Comparison of ENCODE assay signal across 1 cellular context in the genomic region with DNA sequence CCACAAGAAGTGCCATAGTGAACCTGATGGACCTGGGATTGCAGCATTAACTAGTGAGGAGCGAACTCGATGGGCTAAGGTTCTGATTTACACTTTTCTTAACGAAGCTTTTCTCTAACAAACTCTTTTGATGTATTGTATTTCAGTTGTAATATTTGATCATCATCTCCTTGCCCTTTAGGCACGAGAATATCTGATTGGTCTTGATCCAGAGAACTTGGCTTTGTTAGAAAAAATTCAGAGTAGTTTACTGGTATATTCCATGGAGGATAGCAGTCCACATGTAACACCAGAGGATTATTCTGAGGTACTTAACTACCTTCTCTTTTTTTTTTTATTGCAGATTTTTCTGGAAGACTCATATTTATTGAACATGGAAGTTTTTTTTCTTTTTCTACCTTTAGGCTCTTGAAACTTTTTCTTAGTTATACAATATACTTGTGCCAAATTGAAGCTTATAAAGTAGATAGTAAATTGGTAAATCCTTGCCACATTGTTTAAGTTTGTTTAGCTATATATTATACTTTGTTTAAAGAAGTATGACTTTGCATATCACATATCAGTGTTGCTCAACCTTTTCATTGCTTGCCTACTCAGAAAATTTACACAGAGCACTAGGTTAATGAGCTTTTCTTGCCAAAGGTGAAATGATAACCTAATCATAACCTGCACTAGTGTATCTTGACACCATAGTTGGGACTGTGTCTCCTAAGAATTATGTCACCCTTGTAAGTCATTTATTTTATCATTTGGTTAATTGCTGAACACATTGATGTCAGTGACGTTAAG.
TF ChIP-seq lines count a peak whose summit lies in the region.

No MANE protein-coding gene starts in this region.

TF ChIP-seq in IMR-90, 13 proteins besides CTCF, POLR2A, EP300 and RAD21:
- TF ChIP-seq CEBPB (IDR thresholded peaks at IDR 0.05; ENCODE audit: low read depth, low read length) (peak; percentile 56), NFE2L2 (IDR thresholded peaks at IDR 0.05; ENCODE audit: low read depth, low read length) (no peak)
TF ChIP-seq in IMR-90: peak in this region for 1.
